Comparison of ENCODE assay signal across 1 cellular context in the genomic region with DNA sequence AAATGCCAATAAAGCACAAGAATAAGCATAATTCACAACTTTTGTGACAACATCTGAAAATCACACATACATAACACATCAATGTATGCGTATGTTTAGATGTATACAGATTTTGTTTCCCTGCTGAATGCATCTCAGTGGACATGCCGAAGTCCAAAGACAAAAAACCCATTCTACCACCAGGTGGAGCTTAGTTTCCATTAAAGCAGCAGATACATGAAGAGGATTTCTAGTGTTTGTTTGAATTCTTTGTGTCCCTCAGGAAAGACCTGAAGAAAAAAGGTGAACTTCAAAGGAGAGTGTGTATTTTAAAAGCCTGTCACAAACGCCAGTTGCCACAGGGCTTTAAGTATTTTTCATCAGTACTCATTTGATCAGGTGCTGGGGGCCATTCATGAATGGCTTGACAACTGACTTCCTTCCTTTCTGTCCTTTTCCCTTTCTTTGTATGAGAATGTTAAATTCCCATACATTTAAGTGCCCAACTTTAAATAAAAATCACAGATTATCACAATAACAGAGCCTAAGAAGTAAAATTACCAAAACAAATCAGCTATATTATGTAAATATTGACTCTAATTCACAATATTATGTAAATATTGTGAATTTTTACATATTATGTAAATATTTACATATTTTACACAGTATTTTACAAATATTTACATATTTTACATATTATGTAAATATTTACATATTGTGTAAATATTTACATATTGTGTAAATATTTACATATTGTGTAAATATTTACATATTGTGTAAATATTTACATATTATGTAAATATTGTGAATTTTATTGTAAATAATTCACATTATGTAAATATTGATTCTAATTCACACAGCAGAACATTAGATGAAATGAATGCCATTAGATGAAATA.
TF ChIP-seq lines count a peak whose summit lies in the region.

No MANE protein-coding gene starts in this region.

TF ChIP-seq in H1, 55 proteins besides CTCF, POLR2A, EP300 and RAD21:
- no peak for TF ChIP-seq SP4 (IDR thresholded peaks at IDR 0.05; ENCODE audit: low read length)
- TF ChIP-seq POU5F1 (IDR thresholded peaks at IDR 0.05; ENCODE audit: low read depth, low read length), result 0 out of 2 replicates have a peak, but pooled peaks have one; percentile 16
TF ChIP-seq in H1: peak in this region for 1.
